Comparison of ENCODE assay signal across 25 cellular contexts in the genomic region with DNA sequence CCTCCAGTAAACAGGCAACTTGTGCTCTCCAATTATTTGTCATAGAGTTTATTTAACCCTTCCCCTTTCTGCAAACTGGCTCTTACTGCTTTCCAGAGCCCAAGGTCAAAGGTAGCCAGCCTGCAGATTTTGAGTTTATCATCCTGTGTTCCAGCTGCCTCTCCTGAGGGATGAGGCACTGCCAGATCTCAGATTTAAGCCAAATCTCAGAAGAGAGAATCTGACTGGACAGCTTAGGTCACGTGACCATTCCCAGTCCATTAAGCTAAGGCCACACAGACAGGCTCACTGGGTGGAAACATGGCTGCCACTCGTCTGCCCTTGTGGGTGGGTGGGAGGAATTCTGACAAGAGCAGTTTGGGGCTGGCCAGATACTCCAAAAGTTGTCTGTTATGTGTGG. TPM values are rescaled to one million over a fixed set of nuclear protein-coding genes. Genes with fewer than 3 reads are reported as not detected.
A peak's percentile ranks its signal among the peaks of the same experiment; 100 is the strongest.
DNase-seq lines count a peak whose midpoint lies in the region; ATAC-seq, FAIRE-seq and TF ChIP-seq lines count a peak whose summit lies in the region.
"Had no signal": no experiment of that assay in that cellular context is flagged by ENCODE, and none has a peak within 500 bp of the region (broad histone marks: within the 10 kb centered on the region; RNA-seq: fewer than 3 reads in every experiment).

No MANE protein-coding gene starts in this region.

- H3K23ac ChIP-seq in trophoblast cell (ENCODE audit: low read length) = no peak overlapping the region

- H3K4me1 ChIP-seq in A549 (no peaks in the 10 kb centered on the region), liver (ENCODE audit: control insufficient read depth in 4 of 4, insufficient read depth in 4 of 4, low read length in 3 of 4) (peaks cover 0 to 20% (median 18%) of the 10 kb centered on the region in 4 donors), trophoblast cell (ENCODE audit: control insufficient read depth in 1 of 2, insufficient read depth in 2 of 2, low read length in 2 of 2) (no peaks in the 10 kb centered on the region)
- H3K4me1 ChIP-seq: Caco-2, left lung, psoas muscle, vagina had no signal

- FAIRE-seq in A549 (lab: Jason Lieb, UNC) = no peak
- FAIRE-seq: GM18507 had no signal

- TF ChIP-seq RAD21 in A549 (conservative IDR thresholded peaks at IDR 0.05 in 1 of 2, IDR thresholded peaks at IDR 0.05 in 1 of 2) = no peak
- TF ChIP-seq RAD21 in liver (IDR thresholded peaks at IDR 0.05) = peak in 1 of 2 donors; percentile 34

- H3K4me2 ChIP-seq in A549 (no peak overlapping the region), trophoblast cell (ENCODE audit: low read length) (no peak overlapping the region)

- H3K79me1 ChIP-seq in trophoblast cell (ENCODE audit: low read length) = no peaks in the 10 kb centered on the region

- H2AFZ ChIP-seq in trophoblast cell (ENCODE audit: insufficient read depth, low read length, poor library complexity) = no peak overlapping the region

- H4K8ac ChIP-seq in trophoblast cell (ENCODE audit: low read depth, low read length) = no peak overlapping the region

- H3K9me3 ChIP-seq in A549 (no peaks in the 10 kb centered on the region), liver (ENCODE audit: control insufficient read depth in 4 of 4, low read length in 3 of 4) (no peaks in the 10 kb centered on the region), trophoblast cell (ENCODE audit: insufficient read depth, low read depth, low read length) (peaks cover 9% of the 10 kb centered on the region)
- H3K9me3 ChIP-seq: Caco-2, left lung, psoas muscle, vagina had no signal

- H2BK120ac ChIP-seq in trophoblast cell (ENCODE audit: insufficient read depth, low read length, poor library complexity) = no peak overlapping the region

- TF ChIP-seq CTCF in A549 (IDR thresholded peaks at IDR 0.05) = no peak
- no peak for TF ChIP-seq CTCF in liver (IDR thresholded peaks at IDR 0.05; ENCODE audit: low read depth, low read length, missing input control)

- no peak overlapping the region for H3K14ac ChIP-seq in trophoblast cell (ENCODE audit: low read length)

- POLR2A ChIA-PET in A549 (lab: Yijun Ruan, JAX) = interaction anchor here (4.6 kb wide), 1 partner anchor 8 kb away, joined by 29 read pairs; a partner anchor contains a TSS

- H2AK5ac ChIP-seq in trophoblast cell (ENCODE audit: low read length) = no peak overlapping the region

- no peak overlapping the region for H3K18ac ChIP-seq in trophoblast cell (ENCODE audit: low read length)

- 50% methylated on average over 2 of the region's 2 CpGs for WGBS in A549 (ENCODE audit: missing lambda C conversion rate)
- 60% methylated on average over 2 of the region's 2 CpGs for WGBS in liver
- WGBS in trophoblast cell (ENCODE audit: extremely low coverage, insufficient coverage, insufficient read length) = no CpG with 5 or more reads among the region's 2 CpGs

- CTCF ChIA-PET in A549 (lab: Yijun Ruan, JAX) = interaction anchor here (1.9 to 2.9 kb wide), 2 partner anchors 10 to 16 kb away, joined by 10 read pairs; a partner anchor contains a TSS

- no peaks in the 10 kb centered on the region for H3K27me3 ChIP-seq in liver (ENCODE audit: control insufficient read depth in 4 of 4, insufficient read depth in 4 of 4, low read length in 3 of 4)
- H3K27me3 ChIP-seq in trophoblast cell (ENCODE audit: insufficient read depth, low read length) = no peaks in the 10 kb centered on the region
- H3K27me3 ChIP-seq: dorsolateral prefrontal cortex, left lung, vagina had no signal

- H3K4ac ChIP-seq in trophoblast cell (ENCODE audit: low read depth, low read length) = no peak overlapping the region

- DNase-seq in A549 (ENCODE audit: low read depth in 1 of 2, low spot score in 1 of 2) = no peak
- peak; percentile 44 for DNase-seq in HuH-7 (ENCODE audit: low spot score)
- peak; percentile 42 for DNase-seq in SK-N-DZ (ENCODE audit: low spot score)
- no peak for DNase-seq in central memory CD4-positive, alpha-beta T cell
- no peak for DNase-seq in trophoblast cell
- no peak for DNase-seq in stimulated activated CD4-positive, alpha-beta T cell treated with anti-CD3 and anti-CD28 coated beads, Interleukin-4, amount 100 ng/mL, for 4 hours
- DNase-seq: activated CD4-positive, alpha-beta T cell treated with anti-CD3 and anti-CD28 coated beads for 4 hours; activated naive CD4-positive, alpha-beta T cell; activated T-cell treated with anti-CD3 and anti-CD28 coated beads, Interleukin-2, amount 50 U/mL, for 48 hours; Caco-2; DND-41; dorsolateral prefrontal cortex; hypothalamus; immature natural killer cell; left lung; mesendoderm; NCI-H1105; NCI-H1930; NCI-H526 treated with DMSO at 0.1 percent for 48 hours; psoas muscle; RPMI8226 had no signal

- no peak overlapping the region for H2BK5ac ChIP-seq in trophoblast cell (ENCODE audit: low read depth, low read length, poor library complexity)

- no peak overlapping the region for H3K4me3 ChIP-seq in A549
- no peak overlapping the region for H3K4me3 ChIP-seq in liver (ENCODE audit: low read depth in 1 of 3, low read length in 3 of 3)
- H3K4me3 ChIP-seq in trophoblast cell (ENCODE audit: low read depth, low read length) = no peak overlapping the region
- H3K4me3 ChIP-seq: dorsolateral prefrontal cortex, left lung, psoas muscle, vagina had no signal

- H3K79me2 ChIP-seq in trophoblast cell (ENCODE audit: control insufficient read depth, insufficient read depth, low read length, poor library complexity) = no peaks in the 10 kb centered on the region

- TF ChIP-seq POLR2A in A549 (IDR thresholded peaks at IDR 0.05; ENCODE audit: low read length) = no peak

- no peak overlapping the region for H4K12ac ChIP-seq in trophoblast cell (ENCODE audit: low read depth, low read length)

- peak in 1 of 2 experiments; percentile 66; a peak in 3 of 6 replicates for ATAC-seq in A549
- ATAC-seq in HG03097 (IDR thresholded peaks at IDR 0.05; ENCODE audit: low FRiP score, unreplicated experiment) = no peak
- ATAC-seq: left lung, psoas muscle had no signal

- H3K27ac ChIP-seq in A549 (no peak overlapping the region), liver (ENCODE audit: low read depth in 1 of 2, low read length in 2 of 2) (peak overlapping the region; percentile 68 to 74), trophoblast cell (ENCODE audit: low read depth, low read length) (no peak overlapping the region)
- H3K27ac ChIP-seq: dorsolateral prefrontal cortex, left lung, psoas muscle had no signal

- no peak overlapping the region for H4K91ac ChIP-seq in trophoblast cell (ENCODE audit: low read depth, low read length)

- H2BK12ac ChIP-seq in trophoblast cell (ENCODE audit: low read length) = no peak overlapping the region

- no peaks in the 10 kb centered on the region for H3K36me3 ChIP-seq in liver (ENCODE audit: control insufficient read depth in 4 of 4, insufficient read depth in 3 of 4, low read depth in 1 of 4, low read length in 3 of 4)
- H3K36me3 ChIP-seq in trophoblast cell (ENCODE audit: control insufficient read depth in 1 of 2, insufficient read depth in 2 of 2, low read length in 2 of 2) = no peaks in the 10 kb centered on the region
- H3K36me3 ChIP-seq: left lung, vagina had no signal

- TF ChIP-seq EP300 in A549 (IDR thresholded peaks at IDR 0.05) = no peak

- H3K9ac ChIP-seq in liver (ENCODE audit: low read depth in 1 of 2, low read length in 2 of 2) (no peak overlapping the region), trophoblast cell (ENCODE audit: low read length) (no peak overlapping the region)

TF ChIP-seq in A549, 52 proteins besides CTCF, POLR2A, EP300 and RAD21:
- TF ChIP-seq, protein P1, sequence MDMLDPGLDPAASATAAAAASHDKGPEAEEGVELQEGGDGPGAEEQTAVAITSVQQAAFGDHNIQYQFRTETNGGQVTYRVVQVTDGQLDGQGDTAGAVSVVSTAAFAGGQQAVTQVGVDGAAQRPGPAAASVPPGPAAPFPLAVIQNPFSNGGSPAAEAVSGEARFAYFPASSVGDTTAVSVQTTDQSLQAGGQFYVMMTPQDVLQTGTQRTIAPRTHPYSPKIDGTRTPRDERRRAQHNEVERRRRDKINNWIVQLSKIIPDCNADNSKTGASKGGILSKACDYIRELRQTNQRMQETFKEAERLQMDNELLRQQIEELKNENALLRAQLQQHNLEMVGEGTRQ (IDR thresholded peaks at IDR 0.05) = peak; percentile 41; the same call in 1 of the 2 replicates
- no peak for TF ChIP-seq GATA3 (IDR thresholded peaks at IDR 0.05; ENCODE audit: borderline replicate concordance)

TF ChIP-seq in liver, 16 proteins besides CTCF, POLR2A, EP300 and RAD21 (continues in another document):
- TF ChIP-seq FOXA1 (IDR thresholded peaks at IDR 0.05) = no peak
- TF ChIP-seq FOXA2 (IDR thresholded peaks at IDR 0.05) = no peak
- peak; percentile 74 for TF ChIP-seq SP1 (IDR thresholded peaks at IDR 0.05)
- peak; percentile 53 to 59 for TF ChIP-seq HNF4A (conservative IDR thresholded peaks at IDR 0.05)
- no peak for TF ChIP-seq GABPA (IDR thresholded peaks at IDR 0.05 in 1 of 2, conservative IDR thresholded peaks at IDR 0.05 in 1 of 2)
- TF ChIP-seq, protein P2, sequence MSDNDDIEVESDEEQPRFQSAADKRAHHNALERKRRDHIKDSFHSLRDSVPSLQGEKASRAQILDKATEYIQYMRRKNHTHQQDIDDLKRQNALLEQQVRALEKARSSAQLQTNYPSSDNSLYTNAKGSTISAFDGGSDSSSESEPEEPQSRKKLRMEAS (IDR thresholded peaks at IDR 0.05) = peak; percentile 27
- no peak for TF ChIP-seq JUND (IDR thresholded peaks at IDR 0.05)
- no peak for TF ChIP-seq EGR1 (IDR thresholded peaks at IDR 0.05; ENCODE audit: low read depth in 2 of 2)
- peak; percentile 74 to 81 for TF ChIP-seq RXRA (IDR thresholded peaks at IDR 0.05)
- no peak for TF ChIP-seq NR2F2 (IDR thresholded peaks at IDR 0.05)
- TF ChIP-seq TAF1 (conservative IDR thresholded peaks at IDR 0.05) = no peak
- TF ChIP-seq, protein P3, sequence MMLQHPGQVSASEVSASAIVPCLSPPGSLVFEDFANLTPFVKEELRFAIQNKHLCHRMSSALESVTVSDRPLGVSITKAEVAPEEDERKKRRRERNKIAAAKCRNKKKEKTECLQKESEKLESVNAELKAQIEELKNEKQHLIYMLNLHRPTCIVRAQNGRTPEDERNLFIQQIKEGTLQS (IDR thresholded peaks at IDR 0.05) = no peak
- peak; percentile 79 for TF ChIP-seq YY1 (IDR thresholded peaks at IDR 0.05)

RNA-seq across cellular contexts. Expression of a gene that starts 8.6 kb away (rescaled TPM):
- 24.8 and 28.6 TPM in 2 replicates for polyA plus RNA-seq in A549 (2011; rRNA removed)
- polyA plus RNA-seq in A549 (2012; cell fraction: cytosol; rRNA removed) = 44.4 and 54.3 TPM in 2 replicates
- polyA plus RNA-seq in A549 (2012; cell fraction: nucleus; rRNA removed) = 20.5 and 52.2 TPM in 2 replicates
- polyA plus RNA-seq in A549 (2017; fragmentation: RNase III; extraction: RNeasy Plus Mini Kit Qiagen cat#74134 plus additional on column Dnase treatment) = 10.7 to 11.4 TPM (median 11.2 TPM) in 3 replicates
- 48.4 and 56.9 TPM in 2 replicates for polyA minus RNA-seq in A549 (2011; rRNA and poly(A)+ RNA removed)
- polyA plus RNA-seq in SK-N-DZ (2014; cell fraction: cytosol; rRNA removed) = 25.4 and 25.6 TPM in 2 replicates
- polyA plus RNA-seq in SK-N-DZ (2014; cell fraction: nucleus; rRNA removed) = 14.9 and 19.8 TPM in 2 replicates
- total RNA-seq in liver = 100 to 1,000 TPM in 1 of 2 donors, 10 to 100 TPM in 1; 18.2 to 104 TPM
- 10 to 100 TPM; 12.1 to 22.4 TPM for polyA plus RNA-seq in liver
- polyA plus RNA-seq in trophoblast cell (2013) = 85.5 and 90.6 TPM in 2 replicates

Comparison
In these comparisons a context has a peak if more than half of its experiments do, and no peak if none do; other contexts are left out.
1. DNase-seq: peak in HuH-7 (single experiment) and SK-N-DZ (single experiment); none in A549 (0 of 2), central memory CD4-positive, alpha-beta T cell (single experiment), trophoblast cell (0 of 2) and stimulated activated CD4-positive, alpha-beta T cell treated with anti-CD3 and anti-CD28 coated beads, Interleukin-4, amount 100 ng/mL, for 4 hours (0 of 2).
2. H3K27ac ChIP-seq: peak in liver (2 of 2); none in A549 (0 of 2) and trophoblast cell (single experiment).